ENCODE assay signal across 2 cellular contexts in the genomic region with DNA sequence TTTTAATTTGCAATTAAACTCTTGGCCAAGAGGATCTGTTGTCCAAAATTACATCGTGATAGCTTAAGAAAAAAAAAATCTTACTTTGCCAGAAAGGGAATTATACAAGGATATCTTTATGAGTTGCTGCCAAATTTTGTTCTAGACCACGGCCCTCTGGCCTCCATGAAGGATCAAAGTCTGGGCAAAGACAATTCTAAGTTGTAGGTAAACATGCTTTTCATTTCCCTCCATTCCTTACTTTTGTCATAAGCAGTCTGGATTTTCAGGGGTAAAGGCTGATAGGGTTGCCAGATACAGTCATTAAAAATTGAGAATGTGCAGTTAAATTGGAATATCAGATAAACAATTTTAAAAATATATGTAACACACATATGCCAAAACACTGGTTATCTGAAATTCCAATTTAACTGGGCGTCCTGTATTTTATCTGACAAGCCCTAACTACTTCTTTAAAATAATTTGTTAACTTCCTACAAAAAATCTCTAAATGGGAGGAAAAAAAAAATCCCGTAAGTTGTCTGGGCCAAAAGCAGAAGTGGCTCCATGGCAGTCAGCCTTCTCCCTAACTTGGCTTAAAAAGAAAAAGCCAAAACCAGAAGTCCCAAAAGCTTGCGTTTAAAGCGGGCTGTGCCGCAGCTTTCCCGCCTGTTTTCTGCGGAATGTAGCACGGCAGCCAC.
TF ChIP-seq lines count a peak whose summit lies in the region.

No MANE protein-coding gene starts in this region.

TF ChIP-seq in SK-N-SH, 30 proteins besides CTCF, POLR2A, EP300 and RAD21 (continued from another document):
- TF ChIP-seq, protein P1, sequence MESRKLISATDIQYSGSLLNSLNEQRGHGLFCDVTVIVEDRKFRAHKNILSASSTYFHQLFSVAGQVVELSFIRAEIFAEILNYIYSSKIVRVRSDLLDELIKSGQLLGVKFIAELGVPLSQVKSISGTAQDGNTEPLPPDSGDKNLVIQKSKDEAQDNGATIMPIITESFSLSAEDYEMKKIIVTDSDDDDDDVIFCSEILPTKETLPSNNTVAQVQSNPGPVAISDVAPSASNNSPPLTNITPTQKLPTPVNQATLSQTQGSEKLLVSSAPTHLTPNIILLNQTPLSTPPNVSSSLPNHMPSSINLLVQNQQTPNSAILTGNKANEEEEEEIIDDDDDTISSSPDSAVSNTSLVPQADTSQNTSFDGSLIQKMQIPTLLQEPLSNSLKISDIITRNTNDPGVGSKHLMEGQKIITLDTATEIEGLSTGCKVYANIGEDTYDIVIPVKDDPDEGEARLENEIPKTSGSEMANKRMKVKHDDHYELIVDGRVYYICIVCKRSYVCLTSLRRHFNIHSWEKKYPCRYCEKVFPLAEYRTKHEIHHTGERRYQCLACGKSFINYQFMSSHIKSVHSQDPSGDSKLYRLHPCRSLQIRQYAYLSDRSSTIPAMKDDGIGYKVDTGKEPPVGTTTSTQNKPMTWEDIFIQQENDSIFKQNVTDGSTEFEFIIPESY (IDR thresholded peaks at IDR 0.05; ENCODE audit: borderline replicate concordance, low read depth) = no peak
- TF ChIP-seq IRF3 (IDR thresholded peaks at IDR 0.05; ENCODE audit: low read depth, low read length) = no peak
- no peak for TF ChIP-seq POLR2AphosphoS5 (IDR thresholded peaks at IDR 0.05; ENCODE audit: low read depth, low read length)
- no peak for TF ChIP-seq JUND (IDR thresholded peaks at IDR 0.05)
TF ChIP-seq in SK-N-SH: peak in this region for 1.

TF ChIP-seq in SK-N-SH treated with all-trans-retinoic acid at 6 μM for 48 hours, 23 proteins besides CTCF, POLR2A, EP300 and RAD21 (continued from another document):
- TF ChIP-seq, protein P2, sequence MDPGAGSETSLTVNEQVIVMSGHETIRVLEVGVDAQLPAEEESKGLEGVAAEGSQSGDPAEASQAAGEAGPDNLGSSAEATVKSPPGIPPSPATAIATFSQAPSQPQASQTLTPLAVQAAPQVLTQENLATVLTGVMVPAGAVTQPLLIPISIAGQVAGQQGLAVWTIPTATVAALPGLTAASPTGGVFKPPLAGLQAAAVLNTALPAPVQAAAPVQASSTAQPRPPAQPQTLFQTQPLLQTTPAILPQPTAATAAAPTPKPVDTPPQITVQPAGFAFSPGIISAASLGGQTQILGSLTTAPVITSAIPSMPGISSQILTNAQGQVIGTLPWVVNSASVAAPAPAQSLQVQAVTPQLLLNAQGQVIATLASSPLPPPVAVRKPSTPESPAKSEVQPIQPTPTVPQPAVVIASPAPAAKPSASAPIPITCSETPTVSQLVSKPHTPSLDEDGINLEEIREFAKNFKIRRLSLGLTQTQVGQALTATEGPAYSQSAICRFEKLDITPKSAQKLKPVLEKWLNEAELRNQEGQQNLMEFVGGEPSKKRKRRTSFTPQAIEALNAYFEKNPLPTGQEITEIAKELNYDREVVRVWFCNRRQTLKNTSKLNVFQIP (CRISPR knock-in tag; IDR thresholded peaks at IDR 0.05; ENCODE audit: borderline replicate concordance, low read depth) = no peak
- TF ChIP-seq, protein P3, sequence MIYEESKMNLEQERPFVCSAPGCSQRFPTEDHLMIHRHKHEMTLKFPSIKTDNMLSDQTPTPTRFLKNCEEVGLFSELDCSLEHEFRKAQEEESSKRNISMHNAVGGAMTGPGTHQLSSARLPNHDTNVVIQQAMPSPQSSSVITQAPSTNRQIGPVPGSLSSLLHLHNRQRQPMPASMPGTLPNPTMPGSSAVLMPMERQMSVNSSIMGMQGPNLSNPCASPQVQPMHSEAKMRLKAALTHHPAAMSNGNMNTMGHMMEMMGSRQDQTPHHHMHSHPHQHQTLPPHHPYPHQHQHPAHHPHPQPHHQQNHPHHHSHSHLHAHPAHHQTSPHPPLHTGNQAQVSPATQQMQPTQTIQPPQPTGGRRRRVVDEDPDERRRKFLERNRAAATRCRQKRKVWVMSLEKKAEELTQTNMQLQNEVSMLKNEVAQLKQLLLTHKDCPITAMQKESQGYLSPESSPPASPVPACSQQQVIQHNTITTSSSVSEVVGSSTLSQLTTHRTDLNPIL (CRISPR knock-in tag; IDR thresholded peaks at IDR 0.05; ENCODE audit: low read depth) = no peak
- no peak for TF ChIP-seq ZC3H10 (CRISPR knock-in tag; IDR thresholded peaks at IDR 0.05)
- TF ChIP-seq TOX (CRISPR knock-in tag; IDR thresholded peaks at IDR 0.05; ENCODE audit: borderline replicate concordance) = no peak
- no peak for TF ChIP-seq CSDC2 (CRISPR knock-in tag; IDR thresholded peaks at IDR 0.05)
- TF ChIP-seq ZNF70 (CRISPR knock-in tag; IDR thresholded peaks at IDR 0.05) = no peak
- no peak for TF ChIP-seq GLIS3 (CRISPR knock-in tag; IDR thresholded peaks at IDR 0.05)
- TF ChIP-seq BACH2 (CRISPR knock-in tag; IDR thresholded peaks at IDR 0.05; ENCODE audit: borderline replicate concordance) = no peak
- no peak for TF ChIP-seq TSHZ2 (CRISPR knock-in tag; IDR thresholded peaks at IDR 0.05)
TF ChIP-seq in SK-N-SH treated with all-trans-retinoic acid at 6 μM for 48 hours: peak in this region for 0.
